In the genomic region with DNA sequence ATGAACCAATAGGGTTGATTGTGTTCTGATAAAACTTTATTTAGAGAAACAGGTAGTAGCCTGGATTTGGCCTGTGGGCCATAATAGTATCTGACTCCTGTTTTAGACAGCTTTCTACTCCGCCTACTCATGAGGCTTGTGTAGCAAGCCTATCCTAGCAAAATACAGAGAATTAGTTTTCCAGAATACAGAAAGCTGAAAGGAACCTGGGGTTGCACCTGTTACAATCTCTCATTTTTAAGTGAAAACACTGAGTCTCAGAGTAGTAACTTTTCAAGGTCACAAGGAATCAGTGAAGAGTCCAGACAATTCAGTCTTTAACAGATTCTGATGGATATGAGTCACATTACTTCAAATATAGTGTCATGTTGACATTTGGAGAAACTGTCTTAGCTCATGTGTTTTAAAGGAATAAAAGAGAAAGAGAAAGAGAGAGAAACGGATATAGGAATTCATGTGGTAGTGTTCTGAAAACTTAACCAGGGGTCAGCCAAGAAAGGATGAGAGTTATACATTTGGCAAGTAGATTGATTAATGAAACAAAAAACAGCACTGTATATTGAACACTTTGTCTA, we compare ENCODE assay signal across 22 cellular contexts. TPM values are rescaled to one million over a fixed set of nuclear protein-coding genes. Genes with fewer than 3 reads are reported as not detected.
DNase-seq lines count a peak whose midpoint lies in the region; ATAC-seq and TF ChIP-seq lines count a peak whose summit lies in the region.
"Had no signal": no experiment of that assay in that cellular context is flagged by ENCODE, and none has a peak within 500 bp of the region (broad histone marks: within the 10 kb centered on the region; RNA-seq: fewer than 3 reads in every experiment).

No MANE protein-coding gene starts in this region.

- no peaks in the 10 kb centered on the region for H3K4me1 Mint-ChIP-seq in naive thymus-derived CD8-positive, alpha-beta T cell
- H3K4me1 Mint-ChIP-seq in Calu3 (ENCODE audit: low read depth, unreplicated experiment) = no peaks in the 10 kb centered on the region
- H3K4me1 Mint-ChIP-seq: activated naive CD4-positive, alpha-beta T cell treated with anti-CD3 and anti-CD28 coated beads, Interleukin-2, amount 50 U/mL, for 24 hours; stimulated activated naive B cell treated with anti-CD40 and anti-IgM and Interleukin-4, amounts not matched to agents 10 μg/mL and 1 μg/mL and 100 μg/mL, for 72 hours had no signal

- in situ Hi-C loops in brain microvascular endothelial cell (cut with HindIII; ENCODE audit: low pct_ligation_motif_present, low sequenced_read_pairs) = loop anchor here (25.0 kb wide), 1 partner anchor 109 kb away; no protein-coding TSS in a partner anchor

- H3K36me3 ChIP-seq in brain microvascular endothelial cell (replicated peaks) = no peaks in the 10 kb centered on the region
- H3K36me3 ChIP-seq in skeletal muscle tissue (ENCODE audit: control insufficient read depth in 3 of 3, insufficient read depth in 3 of 3, low read length in 3 of 3) = no peaks in the 10 kb centered on the region
- H3K36me3 ChIP-seq: right atrium auricular region, thyroid gland had no signal

- CTCF ChIA-PET in Calu3 (lab: Charles Lee) = interaction anchor here (0.6 kb wide), 1 partner anchor 10 kb away, joined by 3 read pairs; no protein-coding TSS in a partner anchor

- POLR2A ChIA-PET in naive thymus-derived CD8-positive, alpha-beta T cell (lab: Charles Lee) = no interaction called here

- BruUV-seq in Calu3 (replicated peaks; lab: Mats Ljungman, UMichigan) = no TSS peak

- no peak overlapping the region for H3K4me3 ChIP-seq in brain microvascular endothelial cell (ENCODE audit: low read depth, low read length)
- H3K4me3 ChIP-seq in skeletal muscle tissue (ENCODE audit: low read length in 3 of 3) = no peak overlapping the region
- H3K4me3 ChIP-seq: right atrium auricular region, thyroid gland had no signal

- H3K27ac Mint-ChIP-seq in naive thymus-derived CD8-positive, alpha-beta T cell = no peak overlapping the region
- no peak overlapping the region for H3K27ac Mint-ChIP-seq in Calu3 (ENCODE audit: unreplicated experiment)
- H3K27ac Mint-ChIP-seq: activated CD8-positive, alpha-beta T cell treated with anti-CD3 and anti-CD28 coated beads for 36 hours; activated naive CD4-positive, alpha-beta T cell treated with anti-CD3 and anti-CD28 coated beads, Interleukin-2, amount 50 U/mL, for 24 hours; activated T-cell treated with anti-CD3 and anti-CD28 coated beads, Interleukin-2, amount 50 U/mL, for 24 hours; stimulated activated naive B cell treated with anti-CD40 and anti-IgM and Interleukin-4, amounts not matched to agents 10 μg/mL and 1 μg/mL and 100 μg/mL, for 72 hours; WTC11 had no signal

- peaks cover 21 to 46% (median 34%) of the 10 kb centered on the region in 3 donors for H3K4me1 ChIP-seq in skeletal muscle tissue (ENCODE audit: control insufficient read depth in 3 of 3, insufficient read depth in 3 of 3, low read length in 3 of 3)

- H3K27me3 Mint-ChIP-seq in naive thymus-derived CD8-positive, alpha-beta T cell = peaks cover 0 to 2% (median 0%) of the 10 kb centered on the region in 5 donors
- H3K27me3 Mint-ChIP-seq in Calu3 (ENCODE audit: unreplicated experiment) = peaks cover 31% of the 10 kb centered on the region
- H3K27me3 Mint-ChIP-seq: stimulated activated naive B cell treated with anti-CD40 and anti-IgM and Interleukin-4, amounts not matched to agents 10 μg/mL and 1 μg/mL and 100 μg/mL, for 72 hours had no signal

- H3K27me3 ChIP-seq in brain microvascular endothelial cell (replicated peaks) (no peaks in the 10 kb centered on the region), skeletal muscle tissue (ENCODE audit: control insufficient read depth in 3 of 3, insufficient read depth in 3 of 3, low read length in 3 of 3) (no peaks in the 10 kb centered on the region)
- H3K27me3 ChIP-seq: right atrium auricular region, thyroid gland had no signal

- H3K4me3 Mint-ChIP-seq in naive thymus-derived CD8-positive, alpha-beta T cell = no peak overlapping the region
- H3K4me3 Mint-ChIP-seq in Calu3 (ENCODE audit: low read depth, unreplicated experiment) = no peak overlapping the region
- H3K4me3 Mint-ChIP-seq: activated CD8-positive, alpha-beta T cell treated with anti-CD3 and anti-CD28 coated beads for 36 hours; activated naive CD4-positive, alpha-beta T cell treated with anti-CD3 and anti-CD28 coated beads, Interleukin-2, amount 50 U/mL, for 24 hours; activated T-cell treated with anti-CD3 and anti-CD28 coated beads, Interleukin-2, amount 50 U/mL, for 24 hours; stimulated activated naive B cell treated with anti-CD40 and anti-IgM and Interleukin-4, amounts not matched to agents 10 μg/mL and 1 μg/mL and 100 μg/mL, for 72 hours; WTC11 had no signal

- TF ChIP-seq CTCF in brain microvascular endothelial cell (IDR thresholded peaks at IDR 0.05; ENCODE audit: low read depth, low read length, missing control alignments) (no peak), Calu3 (IDR thresholded peaks at IDR 0.05; ENCODE audit: unreplicated experiment) (no peak)

- DNase-seq in LHCN-M2 (ENCODE audit: low read depth) (peak; percentile 90), brain microvascular endothelial cell (no peak), kidney tubule cell (ENCODE audit: low spot score) (peak; percentile 47), Ammon's horn (ENCODE audit: low spot score) (no peak), Right ventricle myocardium superior (no peak), Calu3 (no peak)
- DNase-seq in naive thymus-derived CD8-positive, alpha-beta T cell = no peak
- DNase-seq: activated CD8-positive, alpha-beta T cell treated with anti-CD3 and anti-CD28 coated beads for 36 hours; activated T-cell treated with anti-CD3 and anti-CD28 coated beads, Interleukin-2, amount 50 U/mL, for 24 hours; AML-193; dermis blood vessel endothelial cell; left colon; midbrain; NCI-H1417; NCI-H510A treated with DMSO at 0.1 percent for 48 hours; stimulated activated naive B cell treated with anti-CD40 and anti-IgM and Interleukin-4, amounts not matched to agents 10 μg/mL and 1 μg/mL and 100 μg/mL, for 72 hours; thyroid gland had no signal

- intact Hi-C loops in Right ventricle myocardium superior (cut with DNase I) (no loop called here), Calu3 (cut with micrococcal nuclease; ENCODE audit: unreplicated experiment) (no loop called here)

- no peak for ATAC-seq in Right ventricle myocardium superior (ENCODE audit: poor library complexity)
- ATAC-seq in naive thymus-derived CD8-positive, alpha-beta T cell = no peak
- ATAC-seq: activated CD8-positive, alpha-beta T cell treated with anti-CD3 and anti-CD28 coated beads for 36 hours; left colon; stimulated activated naive B cell treated with anti-CD40 and anti-IgM and Interleukin-4, amounts not matched to agents 10 μg/mL and 1 μg/mL and 100 μg/mL, for 72 hours; WTC11 had no signal

- H3K27ac ChIP-seq in brain microvascular endothelial cell (peak overlapping the region; percentile 85), skeletal muscle tissue (ENCODE audit: low read depth, low read length) (peak overlapping the region; percentile 70)
- H3K27ac ChIP-seq: right atrium auricular region, thyroid gland had no signal

- no peak overlapping the region for H3K9ac ChIP-seq in skeletal muscle tissue (ENCODE audit: low read depth in 1 of 3, low read length in 3 of 3)

- peaks cover 0 to 2% (median 0%) of the 10 kb centered on the region in 3 donors for H3K9me3 ChIP-seq in skeletal muscle tissue (ENCODE audit: control insufficient read depth in 3 of 3, low read length in 3 of 3)
- H3K9me3 ChIP-seq: thyroid gland had no signal

- peaks cover 0 to 18% (median 9%) of the 10 kb centered on the region in 9 donors for H3K9me3 Mint-ChIP-seq in naive thymus-derived CD8-positive, alpha-beta T cell
- no peaks in the 10 kb centered on the region for H3K9me3 Mint-ChIP-seq in Calu3 (ENCODE audit: low read depth, unreplicated experiment)
- H3K9me3 Mint-ChIP-seq: activated naive CD4-positive, alpha-beta T cell treated with anti-CD3 and anti-CD28 coated beads, Interleukin-2, amount 50 U/mL, for 24 hours had no signal

- H3K36me3 Mint-ChIP-seq in naive thymus-derived CD8-positive, alpha-beta T cell = no peaks in the 10 kb centered on the region
- no peaks in the 10 kb centered on the region for H3K36me3 Mint-ChIP-seq in Calu3 (ENCODE audit: insufficient read depth, unreplicated experiment)
- H3K36me3 Mint-ChIP-seq: activated naive CD4-positive, alpha-beta T cell treated with anti-CD3 and anti-CD28 coated beads, Interleukin-2, amount 50 U/mL, for 24 hours; stimulated activated naive B cell treated with anti-CD40 and anti-IgM and Interleukin-4, amounts not matched to agents 10 μg/mL and 1 μg/mL and 100 μg/mL, for 72 hours had no signal

RNA-seq across cellular contexts. Expression of gene ARHGAP28, which starts 17.0 kb away (rescaled TPM):
- total RNA-seq in LHCN-M2 (2014; rRNA removed) (6.2 and 15.5 TPM in 2 replicates), skeletal muscle tissue (29.7 TPM), Right ventricle myocardium superior (1.1 TPM), Calu3 (2022) (not detected in 2 replicates)
- 4.0 TPM for polyA plus RNA-seq in LHCN-M2 (2012)
- total RNA-seq in naive thymus-derived CD8-positive, alpha-beta T cell = not detected
- not detected for polyA plus RNA-seq in naive thymus-derived CD8-positive, alpha-beta T cell
- total RNA-seq: activated CD8-positive, alpha-beta T cell treated with anti-CD3 and anti-CD28 coated beads for 36 hours; T-helper 1 cell treated with Interleukin-12 subunit alpha and Interleukin-12 subunit beta and Interleukin-4 antibody, amounts not matched to agents 30 ng/mL and 1 ng/mL, for 36 hours had no signal

Comparison
In these comparisons a context has a peak if more than half of its experiments do, and no peak if none do; other contexts are left out.
1. DNase-seq: peak in LHCN-M2 (single experiment) and kidney tubule cell (single experiment); none in brain microvascular endothelial cell (single experiment), Ammon's horn (single experiment), Right ventricle myocardium superior (single experiment), naive thymus-derived CD8-positive, alpha-beta T cell (0 of 10) and Calu3 (single experiment).